28 cellular contexts compared by ENCODE assay signal in genomic region chr15:76763554-76763953, GRCh38.
"Had no signal": no experiment of that assay in that cellular context is flagged by ENCODE, and none has a peak within 500 bp of the region (broad histone marks: within the 10 kb centered on the region; RNA-seq: fewer than 3 reads in every experiment).

No MANE protein-coding gene starts in this region.

- FAIRE-seq: endometrium, islet of Langerhans, keratinocyte had no signal

- H3K4me3 Mint-ChIP-seq: dendritic cell treated with granulocyte-macrophage colony-stimulating factor and Interleukin-4, amounts not matched to agents 40 ng/mL and 50 ng/mL, for 4 days; effector memory CD8-positive, alpha-beta T cell; endodermal cell; mesothelial cell of epicardium; naive thymus-derived CD8-positive, alpha-beta T cell had no signal

- H3K9me3 ChIP-seq: gastrocnemius medialis, lower lobe of right lung had no signal

- H3K27me3 ChIP-seq: esophagus squamous epithelium, gastrocnemius medialis, heart right ventricle, left lung had no signal

- H3K4me1 Mint-ChIP-seq: endodermal cell; mesothelial cell of epicardium; naive B cell; naive thymus-derived CD8-positive, alpha-beta T cell had no signal

- H3K27ac ChIP-seq: epithelial cell of prostate, esophagus squamous epithelium, gastrocnemius medialis, heart right ventricle, left lung, lower lobe of right lung had no signal

- ATAC-seq: effector memory CD8-positive, alpha-beta T cell; esophagus mucosa; gastrocnemius medialis; heart right ventricle; left cardiac atrium; left lung; left ventricle myocardium superior; lower lobe of right lung; naive thymus-derived CD8-positive, alpha-beta T cell had no signal

- H3K27ac Mint-ChIP-seq: dendritic cell treated with granulocyte-macrophage colony-stimulating factor and Interleukin-4, amounts not matched to agents 40 ng/mL and 50 ng/mL, for 4 days; effector memory CD8-positive, alpha-beta T cell; endodermal cell; mesothelial cell of epicardium; naive B cell; naive thymus-derived CD8-positive, alpha-beta T cell had no signal

- H3K4me1 ChIP-seq: esophagus squamous epithelium, gastrocnemius medialis, heart right ventricle, left lung, lower lobe of right lung had no signal

- H3K4me3 ChIP-seq: esophagus squamous epithelium, gastrocnemius medialis, heart right ventricle, left lung, lower lobe of right lung, mucosa of descending colon had no signal

- DNase-seq: cortex of kidney; effector CD8-positive, alpha-beta T cell; effector memory CD8-positive, alpha-beta T cell; endodermal cell; erythroblast; esophagus squamous epithelium; foreskin fibroblast; foreskin melanocyte; gastrocnemius medialis; glutamatergic neuron; head of caudate nucleus; heart right ventricle; hippocampal formation; left cardiac atrium; left lung; left ventricle myocardium superior; lower lobe of right lung; mesenchymal stem cell; naive B cell had no signal

- H3K27me3 Mint-ChIP-seq: dendritic cell treated with granulocyte-macrophage colony-stimulating factor and Interleukin-4, amounts not matched to agents 40 ng/mL and 50 ng/mL, for 4 days; effector memory CD8-positive, alpha-beta T cell; naive B cell; naive thymus-derived CD8-positive, alpha-beta T cell had no signal
